Comparison of ENCODE assay signal across 1 cellular context in the genomic region with DNA sequence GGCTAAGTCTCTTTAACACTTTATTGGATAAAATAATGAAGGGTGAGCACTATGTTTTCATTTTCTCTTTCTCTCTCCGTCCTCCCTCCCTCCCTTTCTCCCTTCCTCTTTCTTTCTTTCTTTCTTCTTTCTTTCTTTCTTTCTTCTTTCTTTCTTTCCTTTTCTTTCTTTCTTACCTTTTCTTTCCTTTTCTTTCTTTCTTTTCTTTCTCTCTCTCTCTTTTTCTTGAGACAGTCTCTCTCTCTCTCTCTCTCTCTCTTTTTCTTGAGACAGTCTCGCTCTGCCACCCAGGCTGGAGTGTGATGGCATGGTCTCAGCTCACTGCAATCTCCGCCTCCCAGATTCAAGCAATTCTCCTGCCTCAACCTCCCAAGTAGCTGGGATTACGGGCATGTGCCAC.
TF ChIP-seq lines count a peak whose summit lies in the region.

No MANE protein-coding gene starts in this region.

TF ChIP-seq in K562, 482 proteins besides CTCF, POLR2A, EP300 and RAD21:
- TF ChIP-seq TCF15 (CRISPR knock-in tag; IDR thresholded peaks at IDR 0.05), result no peak
- TF ChIP-seq, protein P1, sequence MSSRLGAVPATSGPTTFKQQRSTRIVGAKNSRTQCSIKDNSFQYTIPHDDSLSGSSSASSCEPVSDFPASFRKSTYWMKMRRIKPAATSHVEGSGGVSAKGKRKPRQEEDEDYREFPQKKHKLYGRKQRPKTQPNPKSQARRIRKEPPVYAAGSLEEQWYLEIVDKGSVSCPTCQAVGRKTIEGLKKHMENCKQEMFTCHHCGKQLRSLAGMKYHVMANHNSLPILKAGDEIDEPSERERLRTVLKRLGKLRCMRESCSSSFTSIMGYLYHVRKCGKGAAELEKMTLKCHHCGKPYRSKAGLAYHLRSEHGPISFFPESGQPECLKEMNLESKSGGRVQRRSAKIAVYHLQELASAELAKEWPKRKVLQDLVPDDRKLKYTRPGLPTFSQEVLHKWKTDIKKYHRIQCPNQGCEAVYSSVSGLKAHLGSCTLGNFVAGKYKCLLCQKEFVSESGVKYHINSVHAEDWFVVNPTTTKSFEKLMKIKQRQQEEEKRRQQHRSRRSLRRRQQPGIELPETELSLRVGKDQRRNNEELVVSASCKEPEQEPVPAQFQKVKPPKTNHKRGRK (tag; IDR thresholded peaks at IDR 0.05), result peak; percentile 66
